1 cellular context compared by ENCODE assay signal in the genomic region with DNA sequence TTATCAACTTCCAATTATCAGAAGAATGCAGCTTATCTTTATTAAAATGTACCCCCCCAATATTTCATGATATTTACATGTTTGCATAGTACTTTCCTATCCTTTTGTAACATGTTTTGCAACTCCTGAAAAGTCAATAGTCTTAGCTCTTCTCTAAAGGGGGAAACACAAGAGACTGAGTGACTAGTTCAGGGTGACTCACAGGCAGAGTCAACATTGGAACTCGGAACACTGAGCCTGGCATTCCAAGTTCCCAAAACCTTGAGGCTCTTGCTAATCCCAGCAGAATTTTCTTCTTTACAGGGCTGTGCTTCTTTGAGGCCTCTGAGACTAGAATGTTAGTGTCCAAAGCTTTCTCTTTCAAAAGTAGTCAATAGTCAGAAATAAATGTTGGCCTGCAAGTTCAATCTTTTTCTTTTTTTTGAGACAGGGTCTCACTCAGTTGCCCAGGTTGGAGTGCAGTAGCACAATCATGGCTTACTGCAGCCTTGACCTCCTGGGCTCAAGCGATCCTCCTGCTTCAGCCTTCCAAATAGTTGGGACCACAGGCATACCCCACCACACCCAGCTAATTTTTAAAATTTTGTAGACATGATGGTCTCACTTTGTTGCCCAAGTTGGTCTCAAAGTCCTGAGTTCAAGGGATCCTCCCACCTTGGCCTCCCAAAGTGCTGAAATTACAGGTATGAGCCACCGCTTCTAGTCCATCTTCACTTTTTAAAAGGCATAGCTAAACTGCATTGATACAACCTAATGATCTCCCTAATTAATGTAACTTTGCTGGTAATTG.
TF ChIP-seq lines count a peak whose summit lies in the region.

No MANE protein-coding gene starts in this region.

TF ChIP-seq in HepG2, 621 proteins besides CTCF, POLR2A, EP300 and RAD21 (continued from another document and continues in another):
- TF ChIP-seq PAXIP1 (CRISPR knock-in tag; conservative IDR thresholded peaks at IDR 0.05), result peak; percentile 91
- no peak for TF ChIP-seq ZHX2 (IDR thresholded peaks at IDR 0.05; ENCODE audit: low read depth)
- TF ChIP-seq ZHX2 (CRISPR knock-in tag; IDR thresholded peaks at IDR 0.05; ENCODE audit: borderline replicate concordance), result no peak
- TF ChIP-seq ZNF691 (CRISPR knock-in tag; IDR thresholded peaks at IDR 0.05; ENCODE audit: borderline replicate concordance, low read depth), result no peak
- 0 out of 2 replicates have a peak, but pooled peaks have one; percentile 27 for TF ChIP-seq SMYD3 (CRISPR knock-in tag; IDR thresholded peaks at IDR 0.05)
- TF ChIP-seq ZNF30 (CRISPR knock-in tag; IDR thresholded peaks at IDR 0.05), result no peak
- TF ChIP-seq, protein P1, sequence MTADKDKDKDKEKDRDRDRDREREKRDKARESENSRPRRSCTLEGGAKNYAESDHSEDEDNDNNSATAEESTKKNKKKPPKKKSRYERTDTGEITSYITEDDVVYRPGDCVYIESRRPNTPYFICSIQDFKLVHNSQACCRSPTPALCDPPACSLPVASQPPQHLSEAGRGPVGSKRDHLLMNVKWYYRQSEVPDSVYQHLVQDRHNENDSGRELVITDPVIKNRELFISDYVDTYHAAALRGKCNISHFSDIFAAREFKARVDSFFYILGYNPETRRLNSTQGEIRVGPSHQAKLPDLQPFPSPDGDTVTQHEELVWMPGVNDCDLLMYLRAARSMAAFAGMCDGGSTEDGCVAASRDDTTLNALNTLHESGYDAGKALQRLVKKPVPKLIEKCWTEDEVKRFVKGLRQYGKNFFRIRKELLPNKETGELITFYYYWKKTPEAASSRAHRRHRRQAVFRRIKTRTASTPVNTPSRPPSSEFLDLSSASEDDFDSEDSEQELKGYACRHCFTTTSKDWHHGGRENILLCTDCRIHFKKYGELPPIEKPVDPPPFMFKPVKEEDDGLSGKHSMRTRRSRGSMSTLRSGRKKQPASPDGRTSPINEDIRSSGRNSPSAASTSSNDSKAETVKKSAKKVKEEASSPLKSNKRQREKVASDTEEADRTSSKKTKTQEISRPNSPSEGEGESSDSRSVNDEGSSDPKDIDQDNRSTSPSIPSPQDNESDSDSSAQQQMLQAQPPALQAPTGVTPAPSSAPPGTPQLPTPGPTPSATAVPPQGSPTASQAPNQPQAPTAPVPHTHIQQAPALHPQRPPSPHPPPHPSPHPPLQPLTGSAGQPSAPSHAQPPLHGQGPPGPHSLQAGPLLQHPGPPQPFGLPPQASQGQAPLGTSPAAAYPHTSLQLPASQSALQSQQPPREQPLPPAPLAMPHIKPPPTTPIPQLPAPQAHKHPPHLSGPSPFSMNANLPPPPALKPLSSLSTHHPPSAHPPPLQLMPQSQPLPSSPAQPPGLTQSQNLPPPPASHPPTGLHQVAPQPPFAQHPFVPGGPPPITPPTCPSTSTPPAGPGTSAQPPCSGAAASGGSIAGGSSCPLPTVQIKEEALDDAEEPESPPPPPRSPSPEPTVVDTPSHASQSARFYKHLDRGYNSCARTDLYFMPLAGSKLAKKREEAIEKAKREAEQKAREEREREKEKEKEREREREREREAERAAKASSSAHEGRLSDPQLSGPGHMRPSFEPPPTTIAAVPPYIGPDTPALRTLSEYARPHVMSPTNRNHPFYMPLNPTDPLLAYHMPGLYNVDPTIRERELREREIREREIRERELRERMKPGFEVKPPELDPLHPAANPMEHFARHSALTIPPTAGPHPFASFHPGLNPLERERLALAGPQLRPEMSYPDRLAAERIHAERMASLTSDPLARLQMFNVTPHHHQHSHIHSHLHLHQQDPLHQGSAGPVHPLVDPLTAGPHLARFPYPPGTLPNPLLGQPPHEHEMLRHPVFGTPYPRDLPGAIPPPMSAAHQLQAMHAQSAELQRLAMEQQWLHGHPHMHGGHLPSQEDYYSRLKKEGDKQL (CRISPR knock-in tag; IDR thresholded peaks at IDR 0.05; ENCODE audit: low read depth), result peak; percentile 95
- no peak for TF ChIP-seq BATF2 (CRISPR knock-in tag; IDR thresholded peaks at IDR 0.05)
- peak; percentile 51 for TF ChIP-seq ASH2L (IDR thresholded peaks at IDR 0.05; ENCODE audit: insufficient read length, low read depth, low read length)
- TF ChIP-seq THAP9 (CRISPR knock-in tag; IDR thresholded peaks at IDR 0.05; ENCODE audit: borderline replicate concordance), result no peak
- TF ChIP-seq PTBP1 (IDR thresholded peaks at IDR 0.05; ENCODE audit: low read depth, low read length, poor library complexity, severe bottlenecking), result no peak
- TF ChIP-seq ETV6 (CRISPR knock-in tag; conservative IDR thresholded peaks at IDR 0.05), result no peak
- peak; percentile 26; the same call in 1 of the 2 replicates for TF ChIP-seq ZBED4 (CRISPR knock-in tag; IDR thresholded peaks at IDR 0.05; ENCODE audit: borderline replicate concordance)
- no peak for TF ChIP-seq ZNF33A (CRISPR knock-in tag; IDR thresholded peaks at IDR 0.05; ENCODE audit: borderline replicate concordance)
- TF ChIP-seq, protein P2, sequence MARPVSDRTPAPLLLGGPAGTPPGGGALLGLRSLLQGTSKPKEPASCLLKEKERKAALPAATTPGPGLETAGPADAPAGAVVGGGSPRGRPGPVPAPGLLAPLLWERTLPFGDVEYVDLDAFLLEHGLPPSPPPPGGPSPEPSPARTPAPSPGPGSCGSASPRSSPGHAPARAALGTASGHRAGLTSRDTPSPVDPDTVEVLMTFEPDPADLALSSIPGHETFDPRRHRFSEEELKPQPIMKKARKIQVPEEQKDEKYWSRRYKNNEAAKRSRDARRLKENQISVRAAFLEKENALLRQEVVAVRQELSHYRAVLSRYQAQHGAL (CRISPR knock-in tag; IDR thresholded peaks at IDR 0.05; ENCODE audit: not compliant biosample characterization), result no peak
- TF ChIP-seq ZSCAN12 (CRISPR knock-in tag; IDR thresholded peaks at IDR 0.05), result no peak
- no peak for TF ChIP-seq ZFP82 (CRISPR knock-in tag; IDR thresholded peaks at IDR 0.05; ENCODE audit: borderline replicate concordance)
- TF ChIP-seq SOX13 (IDR thresholded peaks at IDR 0.05), result peak; percentile 87
- peak in 1 of 2 experiments; percentile 97; a peak in 2 of 4 replicates for TF ChIP-seq SOX13 (CRISPR knock-in tag; conservative IDR thresholded peaks at IDR 0.05 in 1 of 2, IDR thresholded peaks at IDR 0.05 in 1 of 2)
- TF ChIP-seq ZNF550 (CRISPR knock-in tag; IDR thresholded peaks at IDR 0.05; ENCODE audit: borderline replicate concordance), result no peak
- no peak for TF ChIP-seq SRSF9 (IDR thresholded peaks at IDR 0.05; ENCODE audit: borderline replicate concordance, insufficient read depth, low read depth, low read length, poor library complexity, severe bottlenecking)
